ENCODE assay signal across 16 cellular contexts in the genomic region with DNA sequence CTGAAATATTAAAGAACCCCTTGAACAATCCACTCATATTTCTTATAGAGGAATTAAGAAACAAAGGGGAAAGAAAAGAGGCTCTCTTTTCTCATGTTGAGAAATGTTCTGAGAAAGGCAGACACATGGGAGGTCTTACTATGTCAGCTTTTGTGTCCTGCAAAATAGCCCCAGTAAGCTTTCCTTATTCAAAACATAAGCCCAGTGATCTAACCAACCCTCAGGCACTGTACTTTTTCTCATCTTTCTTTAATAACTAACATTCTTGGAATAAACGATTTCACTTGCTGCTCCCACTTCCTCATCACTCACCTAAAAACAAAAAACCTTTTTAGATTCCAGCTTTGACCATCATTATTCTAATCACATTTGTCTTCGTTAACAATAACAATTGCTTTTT.
A peak's percentile ranks its signal among the peaks of the same experiment; 100 is the strongest.
DNase-seq lines count a peak whose midpoint lies in the region; ATAC-seq and TF ChIP-seq lines count a peak whose summit lies in the region.
"Had no signal": no experiment of that assay in that cellular context is flagged by ENCODE, and none has a peak within 500 bp of the region (broad histone marks: within the 10 kb centered on the region; RNA-seq: fewer than 3 reads in every experiment).

No MANE protein-coding gene starts in this region.

- intact Hi-C loops in mammary epithelial cell (cut with micrococcal nuclease) (loop anchor here (5.0 to 10.0 kb wide), 3 partner anchors 66 to 188 kb away; a partner anchor contains a TSS), MCF 10A (cut with micrococcal nuclease) (loop anchor here (5.0 kb wide), 1 partner anchor 191 kb away; a partner anchor contains a TSS)

- no peak overlapping the region for H3K9ac ChIP-seq in mammary epithelial cell (ENCODE audit: insufficient read depth, low read length)
- H3K9ac ChIP-seq: BLaER1 had no signal

- H3K4me3 ChIP-seq in mammary epithelial cell (replicated peaks in 1 of 3; ENCODE audit: insufficient read depth in 1 of 3, low read depth in 2 of 3, low read length in 3 of 3), result no peak overlapping the region
- H3K4me3 ChIP-seq: BLaER1 had no signal

- no TSS peak for BruUV-seq in mammary epithelial cell (replicated peaks; lab: Mats Ljungman, UMichigan)
- BruUV-seq in MCF 10A (replicated peaks; lab: Mats Ljungman, UMichigan), result no TSS peak

- peak overlapping the region; percentile 13 for H3K4me2 ChIP-seq in mammary epithelial cell (ENCODE audit: insufficient read depth, low read depth, low read length)
- H3K4me2 ChIP-seq: BLaER1 had no signal

- H3K27ac Mint-ChIP-seq in MCF 10A (ENCODE audit: low read depth, unreplicated experiment) (no peak overlapping the region), WTC11 (peak overlapping the region; percentile 3; the same call in 1 of the 2 replicates), type B pancreatic cell (peak overlapping the region; percentile 9)

- H3K4me1 Mint-ChIP-seq in MCF 10A (ENCODE audit: insufficient read depth, unreplicated experiment) (peaks cover 8% of the 10 kb centered on the region), WTC11 (peaks cover 19% of the 10 kb centered on the region), type B pancreatic cell (ENCODE audit: unreplicated experiment) (peaks cover 11% of the 10 kb centered on the region)

- no peaks in the 10 kb centered on the region for H3K9me3 ChIP-seq in mammary epithelial cell (replicated peaks; ENCODE audit: insufficient read depth, low read length)
- H3K9me3 ChIP-seq: BLaER1 had no signal

- no peaks in the 10 kb centered on the region for H3K36me3 Mint-ChIP-seq in MCF 10A (ENCODE audit: insufficient read depth, unreplicated experiment)
- H3K36me3 Mint-ChIP-seq in WTC11, result no peaks in the 10 kb centered on the region
- H3K36me3 Mint-ChIP-seq in type B pancreatic cell, result no peaks in the 10 kb centered on the region

- ATAC-seq in WTC11 (peak; percentile 47; the same call in 1 of the 2 replicates), GM21423 (IDR thresholded peaks at IDR 0.05; ENCODE audit: unreplicated experiment) (no peak)

- H4K20me1 ChIP-seq in mammary epithelial cell (ENCODE audit: insufficient read depth, low read length), result no peaks in the 10 kb centered on the region
- H4K20me1 ChIP-seq: BLaER1 had no signal

- H3K27me3 ChIP-seq in mammary epithelial cell (ENCODE audit: insufficient read depth, low read length), result no peaks in the 10 kb centered on the region
- H3K27me3 ChIP-seq: BLaER1 had no signal

- POLR2A ChIA-PET in MCF 10A (lab: Yijun Ruan, JAX), result interaction anchor here (0.7 to 0.8 kb wide), 2 partner anchors 74 to 429 kb away, joined by 3 to 5 read pairs; no protein-coding TSS in a partner anchor
- POLR2A ChIA-PET in WTC11 (lab: Charles Lee), result interaction anchor here (0.6 kb wide), 1 partner anchor 375 kb away, joined by 4 read pairs; no protein-coding TSS in a partner anchor

- H2AFZ ChIP-seq in mammary epithelial cell (ENCODE audit: low read depth, low read length), result peak overlapping the region; percentile 20

- H3K36me3 ChIP-seq in mammary epithelial cell (ENCODE audit: insufficient read depth, low read length), result no peaks in the 10 kb centered on the region
- H3K36me3 ChIP-seq: BLaER1 had no signal

- WGBS in mammary epithelial cell (ENCODE audit: low coverage, missing lambda C conversion rate), result 0% methylated on average over 2 of the region's 2 CpGs

- dilution Hi-C loops in mammary epithelial cell (cut with HindIII; ENCODE audit: low sequenced_read_pairs), result no loop called here

- H3K79me2 ChIP-seq in mammary epithelial cell (ENCODE audit: insufficient read depth, low read length), result no peaks in the 10 kb centered on the region

- H3K4me3 Mint-ChIP-seq in MCF 10A (ENCODE audit: unreplicated experiment), result no peak overlapping the region
- H3K4me3 Mint-ChIP-seq in WTC11, result no peak overlapping the region
- H3K4me3 Mint-ChIP-seq in type B pancreatic cell, result peak overlapping the region; percentile 32

- H3K4me1 ChIP-seq in mammary epithelial cell (ENCODE audit: insufficient read depth, low read length), result no peaks in the 10 kb centered on the region
- H3K4me1 ChIP-seq: BLaER1 had no signal

- H3K27ac ChIP-seq in mammary epithelial cell (ENCODE audit: insufficient read depth, low read depth, low read length), result no peak overlapping the region
- H3K27ac ChIP-seq: BLaER1 had no signal

- TF ChIP-seq CTCF in mammary epithelial cell (conservative IDR thresholded peaks at IDR 0.05 in 1 of 2, IDR thresholded peaks at IDR 0.05 in 1 of 2; ENCODE audit: extremely low read depth in 1 of 2, insufficient read depth in 1 of 2, low read depth in 1 of 2, low read length in 2 of 2), result no peak
- TF ChIP-seq CTCF in MCF 10A (IDR thresholded peaks at IDR 0.05; ENCODE audit: unreplicated experiment), result no peak
- TF ChIP-seq CTCF in WTC11 (IDR thresholded peaks at IDR 0.05), result no peak
- TF ChIP-seq CTCF in type B pancreatic cell (conservative IDR thresholded peaks at IDR 0.05), result no peak

- in situ Hi-C loops in mammary epithelial cell (cut with MboI; ENCODE audit: low sequenced_read_pairs in 2 of 2), result loop anchor here in 1 of 2 donors (25.0 kb wide), 1 partner anchor 351 kb away; no protein-coding TSS in a partner anchor

- DNase-seq in mammary epithelial cell (no peak), MCF 10A (ENCODE audit: unreplicated experiment) (no peak), WTC11 (ENCODE audit: low spot score) (no peak), fibroblast of the conjunctiva (ENCODE audit: low read depth) (peak; percentile 13), type B pancreatic cell (ENCODE audit: extremely low spot score, unreplicated experiment) (no peak), NCI-H146 treated with DMSO at 0.1 percent for 48 hours (lab: John Stamatoyannopoulos, UW; ENCODE audit: unreplicated experiment) (no peak), NCI-H128 (lab: John Stamatoyannopoulos, UW; ENCODE audit: unreplicated experiment) (no peak)
- DNase-seq: 8988T, DND-41, MM.1S, NCI-H1092 treated with DMSO at 0.1 percent for 48 hours, NCI-H1694 treated with DMSO at 0.1 percent for 48 hours, NCI-H345, NCI-H526 treated with DMSO at 0.1 percent for 48 hours had no signal

- H3K27me3 Mint-ChIP-seq in MCF 10A (ENCODE audit: insufficient read depth, unreplicated experiment) (no peaks in the 10 kb centered on the region), WTC11 (ENCODE audit: low read depth) (no peaks in the 10 kb centered on the region), type B pancreatic cell (no peaks in the 10 kb centered on the region)

- H3K9me3 Mint-ChIP-seq in MCF 10A (ENCODE audit: unreplicated experiment), result no peaks in the 10 kb centered on the region
- H3K9me3 Mint-ChIP-seq in WTC11, result no peaks in the 10 kb centered on the region
- H3K9me3 Mint-ChIP-seq in type B pancreatic cell, result no peaks in the 10 kb centered on the region

- CTCF ChIA-PET in mammary epithelial cell (lab: Charles Lee; ENCODE audit: low non-redundant PET) (no interaction called here), MCF 10A (lab: Yijun Ruan, JAX) (interaction anchor here (0.6 to 3.2 kb wide), 18 partner anchors 12 to 1537 kb away, joined by 3 to 15 read pairs (median 4); a partner anchor contains a TSS), WTC11 (lab: Charles Lee) (interaction anchor here (0.6 to 0.7 kb wide), 2 partner anchors 29 to 48 kb away, joined by 3 to 4 read pairs; no protein-coding TSS in a partner anchor)

TF ChIP-seq in WTC11, 78 proteins besides CTCF, POLR2A, EP300 and RAD21 (continues in another document):
- TF ChIP-seq, protein P1, sequence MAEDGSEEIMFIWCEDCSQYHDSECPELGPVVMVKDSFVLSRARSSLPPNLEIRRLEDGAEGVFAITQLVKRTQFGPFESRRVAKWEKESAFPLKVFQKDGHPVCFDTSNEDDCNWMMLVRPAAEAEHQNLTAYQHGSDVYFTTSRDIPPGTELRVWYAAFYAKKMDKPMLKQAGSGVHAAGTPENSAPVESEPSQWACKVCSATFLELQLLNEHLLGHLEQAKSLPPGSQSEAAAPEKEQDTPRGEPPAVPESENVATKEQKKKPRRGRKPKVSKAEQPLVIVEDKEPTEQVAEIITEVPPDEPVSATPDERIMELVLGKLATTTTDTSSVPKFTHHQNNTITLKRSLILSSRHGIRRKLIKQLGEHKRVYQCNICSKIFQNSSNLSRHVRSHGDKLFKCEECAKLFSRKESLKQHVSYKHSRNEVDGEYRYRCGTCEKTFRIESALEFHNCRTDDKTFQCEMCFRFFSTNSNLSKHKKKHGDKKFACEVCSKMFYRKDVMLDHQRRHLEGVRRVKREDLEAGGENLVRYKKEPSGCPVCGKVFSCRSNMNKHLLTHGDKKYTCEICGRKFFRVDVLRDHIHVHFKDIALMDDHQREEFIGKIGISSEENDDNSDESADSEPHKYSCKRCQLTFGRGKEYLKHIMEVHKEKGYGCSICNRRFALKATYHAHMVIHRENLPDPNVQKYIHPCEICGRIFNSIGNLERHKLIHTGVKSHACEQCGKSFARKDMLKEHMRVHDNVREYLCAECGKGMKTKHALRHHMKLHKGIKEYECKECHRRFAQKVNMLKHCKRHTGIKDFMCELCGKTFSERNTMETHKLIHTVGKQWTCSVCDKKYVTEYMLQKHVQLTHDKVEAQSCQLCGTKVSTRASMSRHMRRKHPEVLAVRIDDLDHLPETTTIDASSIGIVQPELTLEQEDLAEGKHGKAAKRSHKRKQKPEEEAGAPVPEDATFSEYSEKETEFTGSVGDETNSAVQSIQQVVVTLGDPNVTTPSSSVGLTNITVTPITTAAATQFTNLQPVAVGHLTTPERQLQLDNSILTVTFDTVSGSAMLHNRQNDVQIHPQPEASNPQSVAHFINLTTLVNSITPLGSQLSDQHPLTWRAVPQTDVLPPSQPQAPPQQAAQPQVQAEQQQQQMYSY (CRISPR knock-in tag; IDR thresholded peaks at IDR 0.05), result no peak
- no peak for TF ChIP-seq OVOL2 (CRISPR knock-in tag; IDR thresholded peaks at IDR 0.05; ENCODE audit: borderline replicate concordance)
- TF ChIP-seq, protein P2, sequence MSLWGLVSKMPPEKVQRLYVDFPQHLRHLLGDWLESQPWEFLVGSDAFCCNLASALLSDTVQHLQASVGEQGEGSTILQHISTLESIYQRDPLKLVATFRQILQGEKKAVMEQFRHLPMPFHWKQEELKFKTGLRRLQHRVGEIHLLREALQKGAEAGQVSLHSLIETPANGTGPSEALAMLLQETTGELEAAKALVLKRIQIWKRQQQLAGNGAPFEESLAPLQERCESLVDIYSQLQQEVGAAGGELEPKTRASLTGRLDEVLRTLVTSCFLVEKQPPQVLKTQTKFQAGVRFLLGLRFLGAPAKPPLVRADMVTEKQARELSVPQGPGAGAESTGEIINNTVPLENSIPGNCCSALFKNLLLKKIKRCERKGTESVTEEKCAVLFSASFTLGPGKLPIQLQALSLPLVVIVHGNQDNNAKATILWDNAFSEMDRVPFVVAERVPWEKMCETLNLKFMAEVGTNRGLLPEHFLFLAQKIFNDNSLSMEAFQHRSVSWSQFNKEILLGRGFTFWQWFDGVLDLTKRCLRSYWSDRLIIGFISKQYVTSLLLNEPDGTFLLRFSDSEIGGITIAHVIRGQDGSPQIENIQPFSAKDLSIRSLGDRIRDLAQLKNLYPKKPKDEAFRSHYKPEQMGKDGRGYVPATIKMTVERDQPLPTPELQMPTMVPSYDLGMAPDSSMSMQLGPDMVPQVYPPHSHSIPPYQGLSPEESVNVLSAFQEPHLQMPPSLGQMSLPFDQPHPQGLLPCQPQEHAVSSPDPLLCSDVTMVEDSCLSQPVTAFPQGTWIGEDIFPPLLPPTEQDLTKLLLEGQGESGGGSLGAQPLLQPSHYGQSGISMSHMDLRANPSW (CRISPR knock-in tag; conservative IDR thresholded peaks at IDR 0.05; ENCODE audit: low read depth), result no peak
